Comparison of ENCODE assay signal across 16 cellular contexts in the genomic region with DNA sequence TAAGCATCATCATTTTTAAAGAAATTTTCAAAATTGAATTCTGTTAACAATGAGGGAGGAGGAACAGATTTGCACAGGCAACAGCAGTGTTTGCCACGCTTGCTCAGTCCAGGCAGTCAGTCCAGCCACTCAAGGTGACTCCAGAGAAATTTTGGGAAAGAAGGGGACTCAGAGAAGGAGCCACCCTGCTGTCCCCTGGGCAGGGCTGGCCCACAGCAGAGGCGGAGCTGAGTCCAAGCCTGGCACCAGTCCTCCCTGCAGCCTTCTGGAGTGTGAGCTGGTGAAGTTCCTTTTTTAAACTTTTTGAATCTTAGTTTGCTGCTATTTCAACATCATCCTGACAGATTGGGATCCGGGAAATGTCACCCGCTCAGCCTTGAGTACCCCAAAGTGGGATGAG. TPM values are rescaled to one million over a fixed set of nuclear protein-coding genes. Genes with fewer than 3 reads are reported as not detected.
A peak's percentile ranks its signal among the peaks of the same experiment; 100 is the strongest.
DNase-seq lines count a peak whose midpoint lies in the region; ATAC-seq and TF ChIP-seq lines count a peak whose summit lies in the region.
"Had no signal": no experiment of that assay in that cellular context is flagged by ENCODE, and none has a peak within 500 bp of the region (broad histone marks: within the 10 kb centered on the region; RNA-seq: fewer than 3 reads in every experiment).

No MANE protein-coding gene starts in this region.

- H3K27me3 ChIP-seq in breast epithelium (no peaks in the 10 kb centered on the region), adrenal gland (no peaks in the 10 kb centered on the region), lower lobe of right lung (ENCODE audit: low read depth) (no peaks in the 10 kb centered on the region), upper lobe of right lung (no peaks in the 10 kb centered on the region)
- H3K27me3 ChIP-seq: BLaER1 treated with 17β-estradiol and CSF1 and Interleukin-3, amounts not matched to agents 10 nM and 100 nM had no signal

- POLR2A ChIA-PET in MCF 10A (lab: Yijun Ruan, JAX): interaction anchor here (1.0 to 1.1 kb wide), 2 partner anchors 22 to 82 kb away, joined by 3 read pairs; no protein-coding TSS in a partner anchor
- POLR2A ChIA-PET in HEK293T (lab: Yijun Ruan, JAX): no interaction called here

- CTCF ChIA-PET in MCF 10A (lab: Yijun Ruan, JAX): interaction anchor here (0.7 to 2.5 kb wide), 4 partner anchors 10 to 23 kb away, joined by 3 to 13 read pairs (median 8); no protein-coding TSS in a partner anchor
- CTCF ChIA-PET in HEK293T (lab: Yijun Ruan, JAX): no interaction called here

- 57 to 61% (median 60%) methylated on average over 3 to 4 of the region's 4 CpGs for WGBS in adrenal gland, 4 donors

- peaks cover 8% of the 10 kb centered on the region for H3K36me3 Mint-ChIP-seq in MCF 10A (ENCODE audit: insufficient read depth, unreplicated experiment)
- no peaks in the 10 kb centered on the region for H3K36me3 Mint-ChIP-seq in activated T-cell treated with anti-CD3 and anti-CD28 coated beads, Interleukin-2, amount 50 U/mL, for 24 hours (ENCODE audit: low read depth)

- no peaks in the 10 kb centered on the region for H3K36me3 ChIP-seq in breast epithelium
- H3K36me3 ChIP-seq in adrenal gland (replicated peaks in 1 of 2): no peaks in the 10 kb centered on the region
- H3K36me3 ChIP-seq in lower lobe of right lung: no peaks in the 10 kb centered on the region
- no peaks in the 10 kb centered on the region for H3K36me3 ChIP-seq in upper lobe of right lung
- H3K36me3 ChIP-seq: BLaER1 treated with 17β-estradiol and CSF1 and Interleukin-3, amounts not matched to agents 10 nM and 100 nM had no signal

- peaks cover 16% of the 10 kb centered on the region for H3K4me1 Mint-ChIP-seq in MCF 10A (ENCODE audit: insufficient read depth, unreplicated experiment)
- H3K4me1 Mint-ChIP-seq in activated T-cell treated with anti-CD3 and anti-CD28 coated beads, Interleukin-2, amount 50 U/mL, for 24 hours (ENCODE audit: low read depth): peaks cover 2% of the 10 kb centered on the region

- H3K4me1 ChIP-seq in breast epithelium (peaks cover 20 to 28% of the 10 kb centered on the region in 2 donors), adrenal gland (replicated peaks in 1 of 2) (peaks cover 26 to 33% of the 10 kb centered on the region in 2 donors), lower lobe of right lung (peaks cover 55% of the 10 kb centered on the region), upper lobe of right lung (peaks cover 36% of the 10 kb centered on the region)

- no peaks in the 10 kb centered on the region for H3K9me3 Mint-ChIP-seq in MCF 10A (ENCODE audit: unreplicated experiment)
- no peaks in the 10 kb centered on the region for H3K9me3 Mint-ChIP-seq in activated T-cell treated with anti-CD3 and anti-CD28 coated beads, Interleukin-2, amount 50 U/mL, for 24 hours

- TF ChIP-seq CTCF in MCF 10A (IDR thresholded peaks at IDR 0.05; ENCODE audit: unreplicated experiment) (no peak), breast epithelium (IDR thresholded peaks at IDR 0.05) (no peak), adrenal gland (IDR thresholded peaks at IDR 0.05) (no peak), lower lobe of right lung (IDR thresholded peaks at IDR 0.05) (no peak), upper lobe of right lung (IDR thresholded peaks at IDR 0.05) (no peak)

- BruUV-seq in MCF 10A (replicated peaks; lab: Mats Ljungman, UMichigan): no TSS peak

- H3K4me3 Mint-ChIP-seq in MCF 10A (ENCODE audit: unreplicated experiment): no peak overlapping the region
- H3K4me3 Mint-ChIP-seq in activated T-cell treated with anti-CD3 and anti-CD28 coated beads, Interleukin-2, amount 50 U/mL, for 24 hours: no peak overlapping the region

- intact Hi-C loops in MCF 10A (cut with micrococcal nuclease): no loop called here
- intact Hi-C loops in breast epithelium (cut with DNase I; ENCODE audit: low total_unique reads): no loop called here
- intact Hi-C loops in adrenal gland (cut with DNase I): no loop called here
- intact Hi-C loops in lower lobe of right lung (cut with DNase I): no loop called here
- intact Hi-C loops in upper lobe of right lung (cut with DNase I): no loop called here

- H3K4me3 ChIP-seq in breast epithelium: no peak overlapping the region
- no peak overlapping the region for H3K4me3 ChIP-seq in adrenal gland
- H3K4me3 ChIP-seq in lower lobe of right lung: no peak overlapping the region
- H3K4me3 ChIP-seq in upper lobe of right lung: no peak overlapping the region
- H3K4me3 ChIP-seq: A549; BLaER1 treated with 17β-estradiol and CSF1 and Interleukin-3, amounts not matched to agents 10 nM and 100 nM; GM12878; K562 had no signal

- H3K9me3 ChIP-seq in breast epithelium: no peaks in the 10 kb centered on the region
- H3K9me3 ChIP-seq in adrenal gland (replicated peaks in 1 of 3): no peaks in the 10 kb centered on the region
- H3K9me3 ChIP-seq in lower lobe of right lung: no peaks in the 10 kb centered on the region
- no peaks in the 10 kb centered on the region for H3K9me3 ChIP-seq in upper lobe of right lung
- H3K9me3 ChIP-seq: A549; BLaER1 treated with 17β-estradiol and CSF1 and Interleukin-3, amounts not matched to agents 10 nM and 100 nM had no signal

- DNase-seq in MCF 10A (ENCODE audit: unreplicated experiment) (no peak), breast epithelium (ENCODE audit: low spot score in 2 of 2) (no peak), adrenal gland (peak in 3 of 7 donors; percentile 44 to 53 (median 45)), lower lobe of right lung (no peak), upper lobe of right lung (peak; percentile 64), HEK293T (ENCODE audit: extremely low spot score) (no peak)
- no peak for DNase-seq in activated T-cell treated with anti-CD3 and anti-CD28 coated beads, Interleukin-2, amount 50 U/mL, for 24 hours
- DNase-seq: DMS 273 treated with DMSO at 0.1 percent for 48 hours, GDM1, NCI-H1048, NCI-H1436 treated with DMSO at 0.1 percent for 48 hours, NCI-H510A treated with DMSO at 0.1 percent for 48 hours had no signal

- no peaks in the 10 kb centered on the region for H3K27me3 Mint-ChIP-seq in MCF 10A (ENCODE audit: insufficient read depth, unreplicated experiment)
- H3K27me3 Mint-ChIP-seq in activated T-cell treated with anti-CD3 and anti-CD28 coated beads, Interleukin-2, amount 50 U/mL, for 24 hours: no peaks in the 10 kb centered on the region

- no peak for TF ChIP-seq POLR2A in breast epithelium (IDR thresholded peaks at IDR 0.05)
- no peak for TF ChIP-seq POLR2A in adrenal gland (IDR thresholded peaks at IDR 0.05)

- ATAC-seq in lower lobe of right lung: no peak
- ATAC-seq in upper lobe of right lung: peak; percentile 26
- ATAC-seq: GM12878, K562 had no signal

- H3K27ac ChIP-seq in breast epithelium (peak overlapping the region in 1 of 2 donors; percentile 61), adrenal gland (peak overlapping the region in 3 of 5 donors; percentile 3 to 42 (median 10)), lower lobe of right lung (peak overlapping the region; percentile 24), upper lobe of right lung (peak overlapping the region; percentile 2)
- H3K27ac ChIP-seq: BLaER1 treated with 17β-estradiol and CSF1 and Interleukin-3, amounts not matched to agents 10 nM and 100 nM had no signal

- H3K27ac Mint-ChIP-seq in MCF 10A (ENCODE audit: low read depth, unreplicated experiment): peak overlapping the region; percentile 42
- H3K27ac Mint-ChIP-seq in activated T-cell treated with anti-CD3 and anti-CD28 coated beads, Interleukin-2, amount 50 U/mL, for 24 hours: no peak overlapping the region

TF ChIP-seq in HEK293T, 16 proteins besides CTCF, POLR2A, EP300 and RAD21:
- TF ChIP-seq, protein P1, sequence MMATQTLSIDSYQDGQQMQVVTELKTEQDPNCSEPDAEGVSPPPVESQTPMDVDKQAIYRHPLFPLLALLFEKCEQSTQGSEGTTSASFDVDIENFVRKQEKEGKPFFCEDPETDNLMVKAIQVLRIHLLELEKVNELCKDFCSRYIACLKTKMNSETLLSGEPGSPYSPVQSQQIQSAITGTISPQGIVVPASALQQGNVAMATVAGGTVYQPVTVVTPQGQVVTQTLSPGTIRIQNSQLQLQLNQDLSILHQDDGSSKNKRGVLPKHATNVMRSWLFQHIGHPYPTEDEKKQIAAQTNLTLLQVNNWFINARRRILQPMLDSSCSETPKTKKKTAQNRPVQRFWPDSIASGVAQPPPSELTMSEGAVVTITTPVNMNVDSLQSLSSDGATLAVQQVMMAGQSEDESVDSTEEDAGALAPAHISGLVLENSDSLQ (IDR thresholded peaks at IDR 0.05): no peak
- TF ChIP-seq TARDBP (IDR thresholded peaks at IDR 0.05) (no peak), LEF1 (IDR thresholded peaks at IDR 0.05; ENCODE audit: borderline replicate concordance) (no peak)
TF ChIP-seq in HEK293T: peak in this region for 0.

RNA-seq across cellular contexts. Expression of a gene that starts 14.4 kb away (rescaled TPM):
- total RNA-seq in MCF 10A (2022): 0.32 and 0.54 TPM in 2 replicates
- total RNA-seq in breast epithelium: under 1 TPM in 2 of 3 donors, not detected in 1; 0.15 to 0.66 TPM
- 1 to 10 TPM in 1 of 8 donors, under 1 TPM in 2, not detected in 5; 0.28 to 1.3 (median 0.36) TPM for total RNA-seq in adrenal gland
- under 1 TPM in 1 of 3 donors, not detected in 2; 0.10 TPM for polyA plus RNA-seq in adrenal gland
- not detected for total RNA-seq in lower lobe of right lung
- not detected for total RNA-seq in upper lobe of right lung
- total RNA-seq: GM12878, K562 had no signal
- polyA plus RNA-seq: GM12878, K562 had no signal

RNA-seq across cellular contexts. Expression of a gene that starts 17.3 kb away (rescaled TPM):
- 4.9 and 13.4 TPM in 2 replicates for total RNA-seq in MCF 10A (2022)
- 1 to 10 TPM; 1.1 to 5.6 (median 2.0) TPM for total RNA-seq in breast epithelium
- total RNA-seq in adrenal gland: 1 to 10 TPM in 6 of 8 donors, under 1 TPM in 1, not detected in 1; 0.21 to 4.0 (median 2.1) TPM
- polyA plus RNA-seq in adrenal gland: under 1 TPM; 0.09 to 0.98 (median 0.56) TPM
- 6.7 TPM for total RNA-seq in lower lobe of right lung
- 10.5 TPM for total RNA-seq in upper lobe of right lung
- total RNA-seq: GM12878, K562 had no signal
- polyA plus RNA-seq: K562 had no signal
